ENCODE assay signal across 1 cellular context in the genomic region with DNA sequence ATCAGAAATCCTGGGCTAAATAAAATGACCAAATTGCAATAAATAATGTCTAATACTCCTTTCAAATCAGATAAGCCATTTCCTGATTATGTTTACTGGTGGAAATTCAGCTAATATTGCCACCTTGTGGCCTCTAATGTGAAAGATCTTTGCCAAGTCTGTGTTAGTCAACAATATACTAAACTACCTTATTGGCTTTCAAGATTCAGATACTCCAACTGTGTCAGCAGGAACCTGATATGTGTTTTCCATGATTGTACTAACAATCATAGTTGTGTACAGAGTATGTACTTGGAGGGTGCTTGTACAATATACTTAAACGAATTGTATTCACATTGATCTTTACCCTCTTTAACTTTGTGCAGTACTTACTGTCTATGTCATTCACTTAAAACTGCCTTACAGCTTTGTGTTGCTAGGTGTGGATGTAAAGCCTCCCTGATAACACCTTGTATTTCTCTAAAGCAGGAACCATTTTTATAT.
TF ChIP-seq lines count a peak whose summit lies in the region.

No MANE protein-coding gene starts in this region.

TF ChIP-seq in IMR-90, 13 proteins besides CTCF, POLR2A, EP300 and RAD21:
- TF ChIP-seq RCOR1 (IDR thresholded peaks at IDR 0.05; ENCODE audit: insufficient replicate concordance, low read length): no peak
- peak; percentile 52; the same call in 1 of the 2 replicates for TF ChIP-seq SMC3 (IDR thresholded peaks at IDR 0.05; ENCODE audit: low read depth, low read length)
TF ChIP-seq in IMR-90: peak in this region for 1.
